8 cellular contexts compared by ENCODE assay signal in the genomic region with DNA sequence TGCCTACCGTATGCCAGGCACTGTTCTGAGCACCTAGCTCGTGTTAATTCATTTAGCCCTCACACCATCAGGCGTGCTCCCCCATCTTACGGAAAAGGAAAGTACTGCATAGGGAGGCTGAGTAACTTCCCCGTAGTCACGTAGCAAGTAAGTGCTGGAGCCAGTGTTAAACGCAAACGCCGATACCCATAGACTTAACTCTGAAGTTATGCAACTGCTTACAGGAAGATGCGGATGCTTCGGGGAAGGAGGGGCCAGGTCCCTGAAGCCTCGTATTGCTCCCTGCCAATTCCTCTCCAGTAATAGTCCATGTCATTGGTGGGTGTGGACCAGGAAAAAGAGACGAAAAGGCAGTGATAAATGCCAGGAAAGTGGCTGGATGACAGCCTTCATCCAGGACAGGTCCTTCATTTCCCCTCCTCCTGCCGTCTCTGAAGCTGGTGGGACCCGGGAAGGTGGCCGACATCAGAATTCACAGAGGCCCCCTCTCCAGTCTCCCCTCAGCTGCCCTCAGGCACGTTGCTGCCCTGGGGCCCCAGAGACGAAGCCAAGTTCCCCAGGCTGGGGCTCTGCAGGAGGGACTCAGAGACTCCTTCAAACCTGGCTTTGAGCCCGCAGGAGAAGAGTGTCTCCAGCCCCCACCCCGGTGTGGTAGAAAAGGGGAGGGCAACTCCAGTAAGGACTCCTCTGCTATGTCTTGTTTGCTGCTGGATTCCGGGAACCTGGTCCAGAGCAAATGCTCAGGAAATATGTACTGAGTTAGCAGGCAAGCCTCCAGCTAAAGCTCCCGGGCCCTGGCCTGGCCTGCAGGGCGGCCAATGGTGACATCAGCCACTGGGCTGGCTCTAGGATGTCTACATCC. TPM values are rescaled to one million over a fixed set of nuclear protein-coding genes. Genes with fewer than 3 reads are reported as not detected.
A peak's percentile ranks its signal among the peaks of the same experiment; 100 is the strongest.
DNase-seq lines count a peak whose midpoint lies in the region; ATAC-seq lines count a peak whose summit lies in the region.

No MANE protein-coding gene starts in this region.

- CTCF ChIA-PET in activated CD4-positive, alpha-beta memory T cell treated with anti-CD3 and anti-CD28 coated beads, Interleukin-2, amount 10 ng/mL, durations not matched to agents 7 days and 5 days (lab: Charles Lee) = interaction anchor here (0.8 to 2.1 kb wide), 7 partner anchors 11 to 120 kb away, joined by 3 to 10 read pairs (median 4); a partner anchor contains a TSS

- no peak overlapping the region for H3K4me3 Mint-ChIP-seq in activated CD4-positive, alpha-beta memory T cell treated with anti-CD3 and anti-CD28 coated beads, Interleukin-2, amount 10 ng/mL, durations not matched to agents 7 days and 5 days

- peaks cover 3% of the 10 kb centered on the region for H3K27me3 Mint-ChIP-seq in activated CD4-positive, alpha-beta memory T cell treated with anti-CD3 and anti-CD28 coated beads, Interleukin-2, amount 10 ng/mL, durations not matched to agents 7 days and 5 days

- no peak overlapping the region for H3K9ac ChIP-seq in rectal smooth muscle tissue (ENCODE audit: low read length)

- peak overlapping the region; percentile 46 for H3K4me3 ChIP-seq in rectal smooth muscle tissue (ENCODE audit: low read length)
- H3K4me3 ChIP-seq in HAP-1 = no peak overlapping the region

- no peak for ATAC-seq in HG03135 (IDR thresholded peaks at IDR 0.05; ENCODE audit: unreplicated experiment)

- POLR2A ChIA-PET in activated CD4-positive, alpha-beta memory T cell treated with anti-CD3 and anti-CD28 coated beads, Interleukin-2, amount 10 ng/mL, durations not matched to agents 7 days and 5 days (lab: Charles Lee) = interaction anchor here (0.6 to 1.1 kb wide), 4 partner anchors 10 to 140 kb away, joined by 3 read pairs; a partner anchor contains a TSS

- peak overlapping the region; percentile 70 for H3K27ac Mint-ChIP-seq in activated CD4-positive, alpha-beta memory T cell treated with anti-CD3 and anti-CD28 coated beads, Interleukin-2, amount 10 ng/mL, durations not matched to agents 7 days and 5 days

- peak; percentile 24 to 35 for DNase-seq in stimulated activated CD4-positive, alpha-beta T cell treated with anti-CD3 and anti-CD28 coated beads, Interleukin-15, amount 100 ng/mL, for 48 hours (ENCODE audit: low read depth in 2 of 2)
- no peak for DNase-seq in stimulated activated CD4-positive, alpha-beta T cell treated with anti-CD3 and anti-CD28 coated beads, Interleukin-4, amount 100 ng/mL, for 1 hour
- peak; percentile 40 for DNase-seq in activated CD4-positive, alpha-beta memory T cell treated with anti-CD3 and anti-CD28 coated beads, Interleukin-2, amount 10 ng/mL, durations not matched to agents 7 days and 5 days
- DNase-seq in glomerular visceral epithelial cell (ENCODE audit: extremely low spot score) (peak; percentile 33), NCI-H1417 treated with DMSO at 0.1 percent for 48 hours (lab: John Stamatoyannopoulos, UW) (no peak), HAP-1 (ENCODE audit: low spot score in 2 of 2) (no peak)

- in situ Hi-C loops in HAP-1 (cut with MboI; ENCODE audit: low sequenced_read_pairs) = no loop called here

- H3K36me3 Mint-ChIP-seq in activated CD4-positive, alpha-beta memory T cell treated with anti-CD3 and anti-CD28 coated beads, Interleukin-2, amount 10 ng/mL, durations not matched to agents 7 days and 5 days (ENCODE audit: low read depth) = no peaks in the 10 kb centered on the region

- no peaks in the 10 kb centered on the region for H3K9me3 Mint-ChIP-seq in activated CD4-positive, alpha-beta memory T cell treated with anti-CD3 and anti-CD28 coated beads, Interleukin-2, amount 10 ng/mL, durations not matched to agents 7 days and 5 days

- no peaks in the 10 kb centered on the region for H3K9me3 ChIP-seq in HAP-1

- H3K4me1 ChIP-seq in rectal smooth muscle tissue (ENCODE audit: control insufficient read depth, insufficient read depth, low read length) (peaks cover 9% of the 10 kb centered on the region), HAP-1 (no peaks in the 10 kb centered on the region)

- peaks cover 10% of the 10 kb centered on the region for H3K4me1 Mint-ChIP-seq in activated CD4-positive, alpha-beta memory T cell treated with anti-CD3 and anti-CD28 coated beads, Interleukin-2, amount 10 ng/mL, durations not matched to agents 7 days and 5 days

- H3K27me3 ChIP-seq in rectal smooth muscle tissue (ENCODE audit: control insufficient read depth, insufficient read depth, low read length) (no peaks in the 10 kb centered on the region), HAP-1 (ENCODE audit: low read depth) (no peaks in the 10 kb centered on the region)

- peak overlapping the region; percentile 81 for H3K27ac ChIP-seq in rectal smooth muscle tissue (ENCODE audit: low read depth, low read length)

- H3K36me3 ChIP-seq in rectal smooth muscle tissue (ENCODE audit: control insufficient read depth, insufficient read depth, low read length) = no peaks in the 10 kb centered on the region
- H3K36me3 ChIP-seq in HAP-1 (replicated peaks) = no peaks in the 10 kb centered on the region

RNA-seq across cellular contexts. Expression of a gene that starts 37.7 kb away (rescaled TPM):
- total RNA-seq in activated CD4-positive, alpha-beta memory T cell treated with anti-CD3 and anti-CD28 coated beads, Interleukin-2, amount 10 ng/mL, durations not matched to agents 7 days and 5 days = under 1 TPM; 0.15 to 0.25 TPM

RNA-seq across cellular contexts. Expression of a gene that starts 56.8 kb away (rescaled TPM):
- 100 to 1,000 TPM; 107 to 109 TPM for total RNA-seq in activated CD4-positive, alpha-beta memory T cell treated with anti-CD3 and anti-CD28 coated beads, Interleukin-2, amount 10 ng/mL, durations not matched to agents 7 days and 5 days

Comparison
In these comparisons a context has a peak if more than half of its experiments do, and no peak if none do; other contexts are left out.
1. DNase-seq: peak in stimulated activated CD4-positive, alpha-beta T cell treated with anti-CD3 and anti-CD28 coated beads, Interleukin-15, amount 100 ng/mL, for 48 hours (2 of 2), activated CD4-positive, alpha-beta memory T cell treated with anti-CD3 and anti-CD28 coated beads, Interleukin-2, amount 10 ng/mL, durations not matched to agents 7 days and 5 days (single experiment) and glomerular visceral epithelial cell (single experiment); none in stimulated activated CD4-positive, alpha-beta T cell treated with anti-CD3 and anti-CD28 coated beads, Interleukin-4, amount 100 ng/mL, for 1 hour (single experiment), NCI-H1417 treated with DMSO at 0.1 percent for 48 hours (single experiment) and HAP-1 (0 of 2).